In the genomic region with DNA sequence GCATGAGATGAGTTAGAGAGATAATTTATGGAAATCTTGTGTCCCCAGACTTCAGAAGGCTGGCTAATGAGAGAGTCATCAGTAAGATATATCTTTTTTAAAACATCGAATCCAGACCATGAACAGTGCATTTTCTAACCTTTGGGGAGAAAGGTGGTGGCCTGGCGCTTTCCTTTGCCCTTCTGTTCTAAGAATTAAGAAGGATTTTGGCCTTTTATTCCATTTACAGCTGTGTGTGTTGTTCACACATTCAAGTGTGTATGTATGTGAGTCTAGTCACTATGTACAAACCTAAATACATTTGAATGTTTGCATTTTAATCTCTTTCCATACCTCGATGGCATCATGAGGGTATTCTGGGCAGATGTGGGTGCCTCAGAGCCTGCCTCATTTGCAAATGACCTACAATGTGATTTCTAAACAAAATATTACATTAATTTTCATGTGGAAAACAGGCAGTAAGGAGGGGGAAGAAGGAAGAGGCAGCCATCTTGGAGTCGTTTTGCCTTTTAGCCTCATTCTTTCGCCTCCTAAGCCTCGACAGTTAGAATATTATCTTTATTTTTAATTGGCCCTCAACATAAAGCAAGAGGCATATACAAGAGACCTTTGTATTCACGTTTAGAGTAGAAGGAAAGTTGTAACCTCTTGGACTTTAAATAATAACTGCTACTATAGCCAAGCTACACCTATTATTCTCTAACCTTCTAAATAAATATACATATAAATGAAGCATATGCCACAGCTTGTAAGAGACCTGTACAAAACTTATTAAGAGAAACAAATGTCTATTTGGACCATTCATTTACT, we compare ENCODE assay signal across 1 cellular context.
TF ChIP-seq lines count a peak whose summit lies in the region.

No MANE protein-coding gene starts in this region.

TF ChIP-seq in GM23338, 12 proteins besides CTCF, POLR2A, EP300 and RAD21:
- no peak for TF ChIP-seq EZH2phosphoT487 (IDR thresholded peaks at IDR 0.05; ENCODE audit: unreplicated experiment)
- TF ChIP-seq, protein P1, sequence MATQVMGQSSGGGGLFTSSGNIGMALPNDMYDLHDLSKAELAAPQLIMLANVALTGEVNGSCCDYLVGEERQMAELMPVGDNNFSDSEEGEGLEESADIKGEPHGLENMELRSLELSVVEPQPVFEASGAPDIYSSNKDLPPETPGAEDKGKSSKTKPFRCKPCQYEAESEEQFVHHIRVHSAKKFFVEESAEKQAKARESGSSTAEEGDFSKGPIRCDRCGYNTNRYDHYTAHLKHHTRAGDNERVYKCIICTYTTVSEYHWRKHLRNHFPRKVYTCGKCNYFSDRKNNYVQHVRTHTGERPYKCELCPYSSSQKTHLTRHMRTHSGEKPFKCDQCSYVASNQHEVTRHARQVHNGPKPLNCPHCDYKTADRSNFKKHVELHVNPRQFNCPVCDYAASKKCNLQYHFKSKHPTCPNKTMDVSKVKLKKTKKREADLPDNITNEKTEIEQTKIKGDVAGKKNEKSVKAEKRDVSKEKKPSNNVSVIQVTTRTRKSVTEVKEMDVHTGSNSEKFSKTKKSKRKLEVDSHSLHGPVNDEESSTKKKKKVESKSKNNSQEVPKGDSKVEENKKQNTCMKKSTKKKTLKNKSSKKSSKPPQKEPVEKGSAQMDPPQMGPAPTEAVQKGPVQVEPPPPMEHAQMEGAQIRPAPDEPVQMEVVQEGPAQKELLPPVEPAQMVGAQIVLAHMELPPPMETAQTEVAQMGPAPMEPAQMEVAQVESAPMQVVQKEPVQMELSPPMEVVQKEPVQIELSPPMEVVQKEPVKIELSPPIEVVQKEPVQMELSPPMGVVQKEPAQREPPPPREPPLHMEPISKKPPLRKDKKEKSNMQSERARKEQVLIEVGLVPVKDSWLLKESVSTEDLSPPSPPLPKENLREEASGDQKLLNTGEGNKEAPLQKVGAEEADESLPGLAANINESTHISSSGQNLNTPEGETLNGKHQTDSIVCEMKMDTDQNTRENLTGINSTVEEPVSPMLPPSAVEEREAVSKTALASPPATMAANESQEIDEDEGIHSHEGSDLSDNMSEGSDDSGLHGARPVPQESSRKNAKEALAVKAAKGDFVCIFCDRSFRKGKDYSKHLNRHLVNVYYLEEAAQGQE (IDR thresholded peaks at IDR 0.05; ENCODE audit: unreplicated experiment): no peak
